1 cellular context compared by ENCODE assay signal in the genomic region with DNA sequence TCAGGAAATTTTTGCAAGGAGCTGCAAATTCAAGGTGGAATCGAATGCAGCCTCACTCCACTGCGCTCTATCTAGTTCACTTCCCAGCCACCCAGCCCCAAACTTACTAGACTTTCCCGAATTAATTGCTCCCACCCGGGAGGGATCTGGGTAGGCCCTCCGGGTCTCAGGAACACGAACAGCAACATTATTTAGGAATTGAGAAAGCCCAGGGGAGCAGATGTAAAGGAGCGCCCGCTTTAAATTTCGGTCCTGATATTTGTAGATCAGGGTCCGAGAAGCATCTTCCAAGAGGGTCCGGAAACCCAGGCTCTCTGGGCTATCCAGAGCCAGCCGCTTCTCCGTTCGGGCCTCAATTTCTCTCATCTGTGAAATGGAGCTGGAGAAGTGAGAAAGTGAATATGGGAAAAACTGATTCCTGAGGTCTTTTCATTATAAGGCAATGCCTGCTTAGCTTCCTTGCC.
TF ChIP-seq lines count a peak whose summit lies in the region.

No MANE protein-coding gene starts in this region.

TF ChIP-seq in K562, 482 proteins besides CTCF, POLR2A, EP300 and RAD21 (continued from another document):
- peak in 1 of 3 experiments; percentile 3 for TF ChIP-seq YY1 (IDR thresholded peaks at IDR 0.05; ENCODE audit: borderline replicate concordance in 1 of 3, control insufficient read depth in 1 of 3, extremely low read depth in 1 of 3, insufficient read depth in 3 of 3, insufficient read length in 1 of 3, insufficient replicate concordance in 2 of 3, low read depth in 1 of 3, low read length in 2 of 3)
- peak; percentile 80; the same call in 1 of the 2 replicates for TF ChIP-seq HDAC2 (IDR thresholded peaks at IDR 0.05)
- no peak for TF ChIP-seq TFAM (CRISPR knock-in tag; conservative IDR thresholded peaks at IDR 0.05)
- TF ChIP-seq ZNF507 (tag; conservative IDR thresholded peaks at IDR 0.05): no peak
- TF ChIP-seq NELFE (IDR thresholded peaks at IDR 0.05; ENCODE audit: insufficient read depth, insufficient read length): no peak
- no peak for TF ChIP-seq ZBTB8A (IDR thresholded peaks at IDR 0.05; ENCODE audit: partially characterized antibody)
- TF ChIP-seq ZNF3 (CRISPR knock-in tag; IDR thresholded peaks at IDR 0.05): 0 out of 2 replicates have a peak, but pooled peaks have one; percentile 23
- no peak for TF ChIP-seq NEUROD1 (IDR thresholded peaks at IDR 0.05; ENCODE audit: borderline replicate concordance, low read depth, low read length, partially characterized antibody)
- TF ChIP-seq, protein P1, sequence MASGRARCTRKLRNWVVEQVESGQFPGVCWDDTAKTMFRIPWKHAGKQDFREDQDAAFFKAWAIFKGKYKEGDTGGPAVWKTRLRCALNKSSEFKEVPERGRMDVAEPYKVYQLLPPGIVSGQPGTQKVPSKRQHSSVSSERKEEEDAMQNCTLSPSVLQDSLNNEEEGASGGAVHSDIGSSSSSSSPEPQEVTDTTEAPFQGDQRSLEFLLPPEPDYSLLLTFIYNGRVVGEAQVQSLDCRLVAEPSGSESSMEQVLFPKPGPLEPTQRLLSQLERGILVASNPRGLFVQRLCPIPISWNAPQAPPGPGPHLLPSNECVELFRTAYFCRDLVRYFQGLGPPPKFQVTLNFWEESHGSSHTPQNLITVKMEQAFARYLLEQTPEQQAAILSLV (tag; IDR thresholded peaks at IDR 0.05): no peak
- peak; percentile 74 to 87 for TF ChIP-seq KDM1A (IDR thresholded peaks at IDR 0.05)
- TF ChIP-seq MCM7 (IDR thresholded peaks at IDR 0.05): no peak
- TF ChIP-seq ATF1 (CRISPR knock-in tag; IDR thresholded peaks at IDR 0.05): no peak
- peak; percentile 85 for TF ChIP-seq ATF1 (tag; IDR thresholded peaks at IDR 0.05)
- peak; percentile 55; the same call in 1 of the 2 replicates for TF ChIP-seq PTBP1 (IDR thresholded peaks at IDR 0.05; ENCODE audit: low read depth, low read length)
- no peak for TF ChIP-seq ILK (tag; IDR thresholded peaks at IDR 0.05; ENCODE audit: borderline replicate concordance, low read depth)
- no peak for TF ChIP-seq SRSF3 (IDR thresholded peaks at IDR 0.05; ENCODE audit: insufficient read depth, low read length)
- TF ChIP-seq, protein P2, sequence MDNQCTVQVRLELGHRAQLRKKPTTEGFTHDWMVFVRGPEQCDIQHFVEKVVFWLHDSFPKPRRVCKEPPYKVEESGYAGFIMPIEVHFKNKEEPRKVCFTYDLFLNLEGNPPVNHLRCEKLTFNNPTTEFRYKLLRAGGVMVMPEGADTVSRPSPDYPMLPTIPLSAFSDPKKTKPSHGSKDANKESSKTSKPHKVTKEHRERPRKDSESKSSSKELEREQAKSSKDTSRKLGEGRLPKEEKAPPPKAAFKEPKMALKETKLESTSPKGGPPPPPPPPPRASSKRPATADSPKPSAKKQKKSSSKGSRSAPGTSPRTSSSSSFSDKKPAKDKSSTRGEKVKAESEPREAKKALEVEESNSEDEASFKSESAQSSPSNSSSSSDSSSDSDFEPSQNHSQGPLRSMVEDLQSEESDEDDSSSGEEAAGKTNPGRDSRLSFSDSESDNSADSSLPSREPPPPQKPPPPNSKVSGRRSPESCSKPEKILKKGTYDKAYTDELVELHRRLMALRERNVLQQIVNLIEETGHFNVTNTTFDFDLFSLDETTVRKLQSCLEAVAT (IDR thresholded peaks at IDR 0.05): 0 out of 4 replicates have a peak, but pooled peaks of 1 of the 2 experiments have one; percentile 1
- TF ChIP-seq, protein P3, sequence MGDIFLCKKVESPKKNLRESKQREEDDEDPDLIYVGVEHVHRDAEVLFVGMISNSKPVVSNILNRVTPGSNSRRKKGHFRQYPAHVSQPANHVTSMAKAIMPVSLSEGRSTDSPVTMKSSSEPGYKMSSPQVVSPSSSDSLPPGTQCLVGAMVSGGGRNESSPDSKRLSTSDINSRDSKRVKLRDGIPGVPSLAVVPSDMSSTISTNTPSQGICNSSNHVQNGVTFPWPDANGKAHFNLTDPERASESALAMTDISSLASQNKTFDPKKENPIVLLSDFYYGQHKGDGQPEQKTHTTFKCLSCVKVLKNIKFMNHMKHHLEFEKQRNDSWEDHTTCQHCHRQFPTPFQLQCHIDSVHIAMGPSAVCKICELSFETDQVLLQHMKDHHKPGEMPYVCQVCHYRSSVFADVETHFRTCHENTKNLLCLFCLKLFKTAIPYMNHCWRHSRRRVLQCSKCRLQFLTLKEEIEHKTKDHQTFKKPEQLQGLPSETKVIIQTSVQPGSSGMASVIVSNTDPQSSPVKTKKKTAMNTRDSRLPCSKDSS (IDR thresholded peaks at IDR 0.05; ENCODE audit: low read depth, partially characterized antibody): no peak
- peak; percentile 88 for TF ChIP-seq RBM25 (IDR thresholded peaks at IDR 0.05; ENCODE audit: low read depth, low read length, severe bottlenecking)
- 0 out of 2 replicates have a peak, but pooled peaks have one; percentile 24 for TF ChIP-seq GTF2E2 (tag; IDR thresholded peaks at IDR 0.05)
- peak; percentile 84 for TF ChIP-seq SMARCA5 (IDR thresholded peaks at IDR 0.05)
- no peak for TF ChIP-seq ETS2 (tag; IDR thresholded peaks at IDR 0.05; ENCODE audit: borderline replicate concordance, poor library complexity, severe bottlenecking)
- no peak for TF ChIP-seq ZNF311 (CRISPR knock-in tag; IDR thresholded peaks at IDR 0.05)
- TF ChIP-seq JUN (IDR thresholded peaks at IDR 0.05; ENCODE audit: borderline replicate concordance, low read depth, low read length): no peak
- 0 out of 2 replicates have a peak, but pooled peaks have one; percentile 4 for TF ChIP-seq JUN (CRISPR knock-in tag; IDR thresholded peaks at IDR 0.05; ENCODE audit: borderline replicate concordance)
